Comparison of ENCODE assay signal across 21 cellular contexts in genomic region chr10:117322258-117322657, GRCh38. TPM values are rescaled to one million over a fixed set of nuclear protein-coding genes. Genes with fewer than 3 reads are reported as not detected.
DNase-seq lines count a peak whose midpoint lies in the region; ATAC-seq, FAIRE-seq and TF ChIP-seq lines count a peak whose summit lies in the region.
"Had no signal": no experiment of that assay in that cellular context is flagged by ENCODE, and none has a peak within 500 bp of the region (broad histone marks: within the 10 kb centered on the region; RNA-seq: fewer than 3 reads in every experiment).

No MANE protein-coding gene starts in this region.

- peaks cover 26% of the 10 kb centered on the region for H3K36me3 ChIP-seq in K562 (ENCODE audit: control insufficient read depth, insufficient read depth, low read length)
- H3K36me3 ChIP-seq in left lung, result no peaks in the 10 kb centered on the region
- H3K36me3 ChIP-seq in kidney (ENCODE audit: control insufficient read depth in 1 of 2, insufficient read depth in 2 of 2, low read length in 2 of 2), result no peaks in the 10 kb centered on the region
- H3K36me3 ChIP-seq: transverse colon had no signal

- H3K27ac ChIP-seq in K562 (ENCODE audit: extremely low read depth, low read depth, low read length) (no peak overlapping the region), left lung (no peak overlapping the region), kidney (ENCODE audit: low read depth in 2 of 2, low read length in 2 of 2) (no peak overlapping the region)
- H3K27ac ChIP-seq: coronary artery, transverse colon had no signal

- H3K9me1 ChIP-seq in K562 (ENCODE audit: control insufficient read depth, insufficient read depth, low read length), result no peaks in the 10 kb centered on the region

- H3K27me3 ChIP-seq in K562 (ENCODE audit: control insufficient read depth in 2 of 2, insufficient read depth in 2 of 2, low read length in 2 of 2) (no peaks in the 10 kb centered on the region), left lung (no peaks in the 10 kb centered on the region)
- H3K27me3 ChIP-seq: transverse colon had no signal

- TF ChIP-seq CTCF in K562 (IDR thresholded peaks at IDR 0.05 in 2 of 3, conservative IDR thresholded peaks at IDR 0.05 in 1 of 3; ENCODE audit: insufficient read depth in 2 of 3, low read depth in 1 of 3, low read length in 3 of 3), result no peak
- TF ChIP-seq CTCF in left lung (IDR thresholded peaks at IDR 0.05), result no peak
- TF ChIP-seq CTCF in kidney (IDR thresholded peaks at IDR 0.05; ENCODE audit: borderline replicate concordance, extremely low read depth, insufficient read depth), result no peak
- no peak for TF ChIP-seq CTCF in type B pancreatic cell (conservative IDR thresholded peaks at IDR 0.05)

- no peak for TF ChIP-seq RAD21 in K562 (CRISPR knock-in tag; conservative IDR thresholded peaks at IDR 0.05 in 1 of 2, IDR thresholded peaks at IDR 0.05 in 1 of 2)

- H3K4me3 ChIP-seq in Jurkat, Clone E6-1 (ENCODE audit: low read length), result no peak overlapping the region
- no peak overlapping the region for H3K4me3 ChIP-seq in K562
- H3K4me3 ChIP-seq in left lung, result no peak overlapping the region
- no peak overlapping the region for H3K4me3 ChIP-seq in kidney (ENCODE audit: low read length in 2 of 2)
- H3K4me3 ChIP-seq: coronary artery, transverse colon had no signal

- peaks cover 6% of the 10 kb centered on the region; the same call in 1 of the 2 replicates for H4K20me1 ChIP-seq in K562 (replicated peaks; ENCODE audit: control insufficient read depth, insufficient read depth, low read length)

- H3K4me1 Mint-ChIP-seq in activated T-helper 2 cell treated with anti-CD3 and anti-CD28 coated beads, Interferon-gamma antibody, Interleukin-2, Interleukin-4, amounts not matched to agents 10 μg/mL and 5 μg/mL and 100 μg/mL, durations not matched to agents 14 hours and 24 hours and 36 hours (ENCODE audit: low read depth), result no peaks in the 10 kb centered on the region
- H3K4me1 Mint-ChIP-seq in type B pancreatic cell (ENCODE audit: unreplicated experiment), result peaks cover 6% of the 10 kb centered on the region

- in situ Hi-C loops in K562 (cut with MboI), result no loop called here

- H3K4me1 ChIP-seq in K562 (replicated peaks in 1 of 2; ENCODE audit: control insufficient read depth in 2 of 2, insufficient read depth in 2 of 2, low read length in 2 of 2) (no peaks in the 10 kb centered on the region), left lung (no peaks in the 10 kb centered on the region), kidney (ENCODE audit: control insufficient read depth in 1 of 2, insufficient read depth in 1 of 2, low read depth in 1 of 2, low read length in 2 of 2) (peaks cover 2 to 4% of the 10 kb centered on the region in 2 donors)
- H3K4me1 ChIP-seq: transverse colon had no signal

- POLR2A ChIA-PET in K562 (lab: Yijun Ruan, JAX), result interaction anchor here (0.6 kb wide), 1 partner anchor 58 kb away, joined by 3 read pairs; no protein-coding TSS in a partner anchor

- H3K4me2 ChIP-seq in K562 (ENCODE audit: insufficient read depth, low read length), result no peak overlapping the region

- H3K9ac ChIP-seq in K562 (ENCODE audit: insufficient read depth in 1 of 2, low read depth in 2 of 2, low read length in 2 of 2), result no peak overlapping the region
- H3K9ac ChIP-seq in kidney (ENCODE audit: low read length in 2 of 2), result no peak overlapping the region

- no peaks in the 10 kb centered on the region for H3K27me3 Mint-ChIP-seq in activated T-helper 2 cell treated with anti-CD3 and anti-CD28 coated beads, Interferon-gamma antibody, Interleukin-2, Interleukin-4, amounts not matched to agents 10 μg/mL and 5 μg/mL and 100 μg/mL, durations not matched to agents 14 hours and 24 hours and 36 hours (ENCODE audit: low read depth)
- no peaks in the 10 kb centered on the region for H3K27me3 Mint-ChIP-seq in type B pancreatic cell
- H3K27me3 Mint-ChIP-seq: activated naive CD8-positive, alpha-beta T cell; natural killer cell treated with Interleukin-12 subunit alpha and Interleukin-12 subunit beta and Interleukin-15 and Interleukin-18, amount 100 ng/mL, for 72 hours had no signal

- WGBS in K562 (ENCODE audit: insufficient coverage, low coverage, missing lambda C conversion rate), result 43% methylated on average over 4 of the region's 4 CpGs

- intact Hi-C loops in K562 (cut with micrococcal nuclease), result loop anchor here (10.0 kb wide), 1 partner anchor 123 kb away; no protein-coding TSS in a partner anchor
- intact Hi-C loops in left lung (cut with DNase I), result no loop called here
- intact Hi-C loops in activated T-helper 2 cell treated with anti-CD3 and anti-CD28 coated beads, Interferon-gamma antibody, Interleukin-2, Interleukin-4, amounts not matched to agents 10 μg/mL and 5 μg/mL and 100 μg/mL, durations not matched to agents 14 hours and 24 hours and 36 hours (cut with micrococcal nuclease), result no loop called here
- intact Hi-C loops in kidney (cut with DNase I), result no loop called here

- peaks cover 19% of the 10 kb centered on the region for H3K36me3 Mint-ChIP-seq in activated T-helper 2 cell treated with anti-CD3 and anti-CD28 coated beads, Interferon-gamma antibody, Interleukin-2, Interleukin-4, amounts not matched to agents 10 μg/mL and 5 μg/mL and 100 μg/mL, durations not matched to agents 14 hours and 24 hours and 36 hours (ENCODE audit: low read depth)
- H3K36me3 Mint-ChIP-seq in type B pancreatic cell, result peaks cover 7% of the 10 kb centered on the region
- H3K36me3 Mint-ChIP-seq: natural killer cell treated with Interleukin-12 subunit alpha and Interleukin-12 subunit beta and Interleukin-15 and Interleukin-18, amount 100 ng/mL, for 72 hours had no signal

- no peak overlapping the region for H3K4me3 Mint-ChIP-seq in activated T-helper 2 cell treated with anti-CD3 and anti-CD28 coated beads, Interferon-gamma antibody, Interleukin-2, Interleukin-4, amounts not matched to agents 10 μg/mL and 5 μg/mL and 100 μg/mL, durations not matched to agents 14 hours and 24 hours and 36 hours (ENCODE audit: low read depth)
- H3K4me3 Mint-ChIP-seq in type B pancreatic cell, result no peak overlapping the region
- H3K4me3 Mint-ChIP-seq: activated naive CD8-positive, alpha-beta T cell; natural killer cell treated with Interleukin-12 subunit alpha and Interleukin-12 subunit beta and Interleukin-15 and Interleukin-18, amount 100 ng/mL, for 72 hours had no signal

- TF ChIP-seq EP300 in K562 (IDR thresholded peaks at IDR 0.05; ENCODE audit: low read length), result no peak

- H3K9me3 ChIP-seq in K562 (replicated peaks; ENCODE audit: control insufficient read depth, insufficient read depth, low read depth, low read length) (no peaks in the 10 kb centered on the region), left lung (no peaks in the 10 kb centered on the region), kidney (ENCODE audit: control insufficient read depth in 1 of 2, low read length in 2 of 2) (no peaks in the 10 kb centered on the region)
- H3K9me3 ChIP-seq: transverse colon had no signal

- peaks cover 90% of the 10 kb centered on the region for H3K79me2 ChIP-seq in K562 (ENCODE audit: control insufficient read depth, insufficient read depth, low read length)

- no TSS peak for BruUV-seq in K562 (replicated peaks; lab: Mats Ljungman, UMichigan)

- H3K27ac Mint-ChIP-seq in activated T-helper 2 cell treated with anti-CD3 and anti-CD28 coated beads, Interferon-gamma antibody, Interleukin-2, Interleukin-4, amounts not matched to agents 10 μg/mL and 5 μg/mL and 100 μg/mL, durations not matched to agents 14 hours and 24 hours and 36 hours, result no peak overlapping the region
- H3K27ac Mint-ChIP-seq in type B pancreatic cell, result no peak overlapping the region
- H3K27ac Mint-ChIP-seq: activated naive CD8-positive, alpha-beta T cell; natural killer cell treated with Interleukin-12 subunit alpha and Interleukin-12 subunit beta and Interleukin-15 and Interleukin-18, amount 100 ng/mL, for 72 hours had no signal

- peak; percentile 51; the same call in 2 of the 3 replicates for ATAC-seq in K562
- ATAC-seq in left lung, result peak; percentile 59
- ATAC-seq: HCT116; natural killer cell treated with Interleukin-12 subunit alpha and Interleukin-12 subunit beta and Interleukin-15 and Interleukin-18, amount 100 ng/mL, for 72 hours had no signal

- no peak overlapping the region for H2AFZ ChIP-seq in K562 (ENCODE audit: low read depth, low read length)

- FAIRE-seq in K562 (lab: Jason Lieb, UNC) (no peak), kidney (lab: Jason Lieb, UNC) (no peak)
- FAIRE-seq: HTR-8/SVneo had no signal

- TF ChIP-seq POLR2A in K562 (conservative IDR thresholded peaks at IDR 0.05), result no peak

- CTCF ChIA-PET in K562 (lab: Yijun Ruan, JAX; ENCODE audit: low intra/inter-chr PET ratio), result no interaction called here

- peak; percentile 9 for DNase-seq in Jurkat, Clone E6-1 (ENCODE audit: low read depth, low spot score)
- no peak for DNase-seq in K562 (ENCODE audit: extremely low read depth in 1 of 4, low spot score in 3 of 4)
- DNase-seq in left lung, result no peak
- DNase-seq in activated T-helper 2 cell treated with anti-CD3 and anti-CD28 coated beads, Interferon-gamma antibody, Interleukin-2, Interleukin-4, amounts not matched to agents 10 μg/mL and 5 μg/mL and 100 μg/mL, durations not matched to agents 14 hours and 24 hours and 36 hours (ENCODE audit: low spot score), result no peak
- no peak for DNase-seq in kidney
- DNase-seq in type B pancreatic cell (ENCODE audit: extremely low spot score, unreplicated experiment), result no peak
- DNase-seq in NCI-H2029 (lab: John Stamatoyannopoulos, UW), result no peak
- DNase-seq: activated CD8-positive, alpha-beta memory T cell treated with anti-CD3 and anti-CD28 coated beads for 24 hours; DMS79; hippocampal formation; NCI-H510A treated with DMSO at 0.1 percent for 48 hours; posterior cingulate gyrus; stimulated activated CD4-positive, alpha-beta T cell treated with anti-CD3 and anti-CD28 coated beads, Interleukin-1b, Interleukin-23, amount 100 ng/mL, for 48 hours; stimulated activated naive CD4-positive, alpha-beta T cell; T-helper 9 cell; transverse colon had no signal

- H3K9me3 Mint-ChIP-seq in activated T-helper 2 cell treated with anti-CD3 and anti-CD28 coated beads, Interferon-gamma antibody, Interleukin-2, Interleukin-4, amounts not matched to agents 10 μg/mL and 5 μg/mL and 100 μg/mL, durations not matched to agents 14 hours and 24 hours and 36 hours, result no peaks in the 10 kb centered on the region
- no peaks in the 10 kb centered on the region for H3K9me3 Mint-ChIP-seq in type B pancreatic cell
- H3K9me3 Mint-ChIP-seq: natural killer cell treated with Interleukin-12 subunit alpha and Interleukin-12 subunit beta and Interleukin-15 and Interleukin-18, amount 100 ng/mL, for 72 hours had no signal

RNA-seq across cellular contexts. Expression of gene PDZD8, which starts 53.0 kb away (rescaled TPM):
- polyA plus RNA-seq in Jurkat, Clone E6-1 (2012; ENCODE audit: insufficient read depth, insufficient read length), result 15.6 TPM
- 26.6 and 71.2 TPM in 2 replicates for total RNA-seq in K562 (2011; cell fraction: chromatin; rRNA removed; ENCODE audit: low replicate concordance)
- 29.4 and 37.0 TPM in 2 replicates for total RNA-seq in K562 (2011; cell fraction: nucleolus; rRNA removed)
- 56.0 and 86.6 TPM in 2 replicates for total RNA-seq in K562 (2011; cell fraction: nucleoplasm; rRNA removed)
- total RNA-seq in K562 (2014; rRNA removed) (15.5 and 18.8 TPM in 2 replicates), K562 (2014; rRNA removed; fragmentation: Illumina TruSeq; extraction: Trizol) (53.4 and 60.6 TPM in 2 replicates), K562 (2015; rRNA removed; fragmentation: Illumina TruSeq; extraction: Trizol) (35.0 and 36.8 TPM in 2 replicates), K562 (2021) (46.8 and 49.4 TPM in 2 replicates), left lung (10 to 100 TPM; 32.4 to 38.2 TPM), kidney (41.9 TPM), type B pancreatic cell (ENCODE audit: low replicate concordance) (31.7 and 32.1 TPM in 2 replicates)
- polyA plus RNA-seq in K562 (2011; rRNA removed) (32.3 and 41.9 TPM in 2 replicates), K562 (2014; fragmentation: Illumina TruSeq; extraction: Trizol) (45.2 and 52.5 TPM in 2 replicates), K562 (2014; fragmentation: Nextera tagmentation; extraction: Ambion mirVana) (1 to 10 TPM; 5.5 to 5.9 TPM), K562 (2014; rRNA removed) (16.7 and 19.8 TPM in 2 replicates), kidney (ENCODE audit: insufficient read depth, low read depth, low replicate concordance) (7.4 TPM)
- 8.0 and 17.4 TPM in 2 replicates for polyA plus RNA-seq in K562 (2011; cell fraction: cytosol; rRNA removed)
- polyA plus RNA-seq in K562 (2011; cell fraction: nucleus; rRNA removed), result 10.7 and 14.0 TPM in 2 replicates
- polyA plus RNA-seq in K562 (2012), result 19.7 and 19.8 TPM in 2 replicates
- 147 and 155 TPM in 2 replicates for polyA minus RNA-seq in K562 (2011; rRNA and poly(A)+ RNA removed)
- 51.4 and 65.1 TPM in 2 replicates for polyA minus RNA-seq in K562 (2011; cell fraction: cytosol; rRNA and poly(A)+ RNA removed)
- 16.8 and 31.1 TPM in 2 replicates for polyA minus RNA-seq in K562 (2011; cell fraction: nucleus; rRNA and poly(A)+ RNA removed)
- 20.6 and 22.0 TPM in 2 replicates for total RNA-seq in activated T-helper 2 cell treated with anti-CD3 and anti-CD28 coated beads, Interferon-gamma antibody, Interleukin-2, Interleukin-4, amounts not matched to agents 10 μg/mL and 5 μg/mL and 100 μg/mL, durations not matched to agents 14 hours and 24 hours and 36 hours
